In genomic region chr19:55166530-55167268, GRCh38 we compare ENCODE assay signal across 8 cellular contexts. TPM values are rescaled to one million over a fixed set of nuclear protein-coding genes. Genes with fewer than 3 reads are reported as not detected.
A peak's percentile ranks its signal among the peaks of the same experiment; 100 is the strongest.
DNase-seq lines count a peak whose midpoint lies in the region; FAIRE-seq and TF ChIP-seq lines count a peak whose summit lies in the region.

Gene DNAAF3, minus strand, starts transcription at chr19:55166613. Its CDS starts 200 bp downstream, at chr19:55166413.

- H4K20me1 ChIP-seq in MM.1S (ENCODE audit: insufficient read depth, low read length) (no peaks in the 10 kb centered on the region), neural progenitor cell (ENCODE audit: low read depth) (no peaks in the 10 kb centered on the region)

- FAIRE-seq in D721Med (lab: Jason Lieb, UNC) (no peak), frontal cortex (lab: Jason Lieb, UNC) (no peak)

- WGBS in suprapubic skin: under 1% methylated on average over 33 of the region's 33 CpGs

- no peaks in the 10 kb centered on the region for H3F3A ChIP-seq in MM.1S (ENCODE audit: insufficient read depth, low read length)
- no peaks in the 10 kb centered on the region for H3F3A ChIP-seq in neural progenitor cell (ENCODE audit: low read depth)

- DNase-seq in D721Med (ENCODE audit: insufficient read length, low spot score) (peak; percentile 100), GOT3 (lab: John Stamatoyannopoulos, UW) (peak; percentile 54), MM.1S (peak; percentile 93), SHP77 (lab: John Stamatoyannopoulos, UW) (peak; percentile 96 to 97), frontal cortex (ENCODE audit: low spot score in 2 of 2) (peak; percentile 95 to 98), neural progenitor cell (ENCODE audit: low spot score) (peak; percentile 99), suprapubic skin (ENCODE audit: low spot score in 2 of 2) (peak; percentile 93 to 95)
- peak; percentile 74 for DNase-seq in activated naive CD4-positive, alpha-beta T cell treated with anti-CD3 and anti-CD28 coated beads, Interleukin-2, amount 10 ng/mL, durations not matched to agents 7 days and 5 days

- no peak for TF ChIP-seq POLR2A in suprapubic skin (IDR thresholded peaks at IDR 0.05)

- TF ChIP-seq CTCF in D721Med (IDR thresholded peaks at IDR 0.05; ENCODE audit: insufficient read depth, missing control alignments) (no peak), MM.1S (IDR thresholded peaks at IDR 0.05; ENCODE audit: low read length) (no peak), neural progenitor cell (IDR thresholded peaks at IDR 0.05) (no peak), suprapubic skin (IDR thresholded peaks at IDR 0.05) (no peak)

- TF ChIP-seq EP300 in suprapubic skin (IDR thresholded peaks at IDR 0.05): no peak

- CTCF ChIA-PET in activated naive CD4-positive, alpha-beta T cell treated with anti-CD3 and anti-CD28 coated beads, Interleukin-2, amount 10 ng/mL, durations not matched to agents 7 days and 5 days (lab: Charles Lee): interaction anchor here (1.5 kb wide), 1 partner anchor 9 kb away, joined by 5 read pairs; no protein-coding TSS in a partner anchor

- peaks cover 91% of the 10 kb centered on the region for H3K27me3 Mint-ChIP-seq in activated naive CD4-positive, alpha-beta T cell treated with anti-CD3 and anti-CD28 coated beads, Interleukin-2, amount 10 ng/mL, durations not matched to agents 7 days and 5 days
- peaks cover 26% of the 10 kb centered on the region for H3K27me3 Mint-ChIP-seq in neural progenitor cell (ENCODE audit: insufficient read depth, low read depth)

- H3K4me3 ChIP-seq in MM.1S (ENCODE audit: low read length): peak within 1 kb of the TSS; percentile 45
- peak within 1 kb of the TSS; percentile 63 for H3K4me3 ChIP-seq in neural progenitor cell
- H3K4me3 ChIP-seq in suprapubic skin: peak within 1 kb of the TSS; percentile 53

- H3K4me1 ChIP-seq in MM.1S (ENCODE audit: low read length) (peaks cover 4% of the 10 kb centered on the region; the same call in 1 of the 2 replicates), neural progenitor cell (peaks cover 4% of the 10 kb centered on the region), suprapubic skin (peaks cover 14% of the 10 kb centered on the region)

- no peaks in the 10 kb centered on the region for H3K9me2 ChIP-seq in MM.1S (replicated peaks; ENCODE audit: insufficient read depth, low read length)

- H3K4me2 ChIP-seq in MM.1S (ENCODE audit: low read depth, low read length) (peak within 1 kb of the TSS; percentile 77; the same call in 1 of the 2 replicates), neural progenitor cell (peak within 1 kb of the TSS; percentile 84)

- H3K9me3 ChIP-seq in MM.1S (replicated peaks; ENCODE audit: insufficient read depth, low read length) (no peaks in the 10 kb centered on the region), neural progenitor cell (ENCODE audit: low read depth) (no peaks in the 10 kb centered on the region), suprapubic skin (no peaks in the 10 kb centered on the region)

- H3K27ac ChIP-seq in MM.1S (ENCODE audit: low read length) (no peak within 1 kb of the TSS), neural progenitor cell (peak within 1 kb of the TSS; percentile 83), suprapubic skin (no peak within 1 kb of the TSS)

- peak within 1 kb of the TSS; percentile 42 for H3K4me3 Mint-ChIP-seq in activated naive CD4-positive, alpha-beta T cell treated with anti-CD3 and anti-CD28 coated beads, Interleukin-2, amount 10 ng/mL, durations not matched to agents 7 days and 5 days
- peak within 1 kb of the TSS; percentile 96 for H3K4me3 Mint-ChIP-seq in neural progenitor cell

- H3K36me3 Mint-ChIP-seq in activated naive CD4-positive, alpha-beta T cell treated with anti-CD3 and anti-CD28 coated beads, Interleukin-2, amount 10 ng/mL, durations not matched to agents 7 days and 5 days: peaks cover 5% of the 10 kb centered on the region
- H3K36me3 Mint-ChIP-seq in neural progenitor cell: peaks cover 2% of the 10 kb centered on the region

- H3K36me3 ChIP-seq in MM.1S (replicated peaks; ENCODE audit: insufficient read depth, low read length) (no peaks in the 10 kb centered on the region), neural progenitor cell (no peaks in the 10 kb centered on the region), suprapubic skin (no peaks in the 10 kb centered on the region)

- no peak within 1 kb of the TSS for H3K27ac Mint-ChIP-seq in activated naive CD4-positive, alpha-beta T cell treated with anti-CD3 and anti-CD28 coated beads, Interleukin-2, amount 10 ng/mL, durations not matched to agents 7 days and 5 days
- peak within 1 kb of the TSS; percentile 98 for H3K27ac Mint-ChIP-seq in neural progenitor cell

- H2AFZ ChIP-seq in MM.1S (ENCODE audit: low read length) (peak within 1 kb of the TSS; percentile 68), neural progenitor cell (replicated peaks) (peak within 1 kb of the TSS; percentile 98)

- H3K79me2 ChIP-seq in MM.1S (ENCODE audit: low read length): no peaks in the 10 kb centered on the region
- H3K79me2 ChIP-seq in neural progenitor cell (ENCODE audit: low read depth): no peaks in the 10 kb centered on the region

- peaks cover 11% of the 10 kb centered on the region for H3K4me1 Mint-ChIP-seq in activated naive CD4-positive, alpha-beta T cell treated with anti-CD3 and anti-CD28 coated beads, Interleukin-2, amount 10 ng/mL, durations not matched to agents 7 days and 5 days
- H3K4me1 Mint-ChIP-seq in neural progenitor cell: peaks cover 16% of the 10 kb centered on the region

- peaks cover 86% of the 10 kb centered on the region for H3K27me3 ChIP-seq in MM.1S (replicated peaks; ENCODE audit: insufficient read depth, low read length)
- peaks cover 56% of the 10 kb centered on the region for H3K27me3 ChIP-seq in neural progenitor cell
- H3K27me3 ChIP-seq in suprapubic skin: peaks cover 80% of the 10 kb centered on the region

- no peak within 1 kb of the TSS for H3K9ac ChIP-seq in MM.1S (ENCODE audit: low read length)
- peak within 1 kb of the TSS; percentile 43 for H3K9ac ChIP-seq in neural progenitor cell

- no peaks in the 10 kb centered on the region for H3K9me3 Mint-ChIP-seq in activated naive CD4-positive, alpha-beta T cell treated with anti-CD3 and anti-CD28 coated beads, Interleukin-2, amount 10 ng/mL, durations not matched to agents 7 days and 5 days
- H3K9me3 Mint-ChIP-seq in neural progenitor cell: no peaks in the 10 kb centered on the region

RNA-seq across cellular contexts. Expression of gene DNAAF3, which starts in this region (rescaled TPM):
- total RNA-seq in frontal cortex (not detected), neural progenitor cell (ENCODE audit: low replicate concordance) (9.1 and 12.0 TPM in 2 replicates), suprapubic skin (10 to 100 TPM in 1 of 4 donors, 1 to 10 TPM in 1, under 1 TPM in 2; 0.48 to 10.6 (median 3.1) TPM)

Comparison
In these comparisons a context has a peak if more than half of its experiments do, and no peak if none do; other contexts are left out.
1. Peak in DNase-seq in frontal cortex; RNA of the gene not detected or under 1 TPM.